28 cellular contexts compared by ENCODE assay signal in the genomic region with DNA sequence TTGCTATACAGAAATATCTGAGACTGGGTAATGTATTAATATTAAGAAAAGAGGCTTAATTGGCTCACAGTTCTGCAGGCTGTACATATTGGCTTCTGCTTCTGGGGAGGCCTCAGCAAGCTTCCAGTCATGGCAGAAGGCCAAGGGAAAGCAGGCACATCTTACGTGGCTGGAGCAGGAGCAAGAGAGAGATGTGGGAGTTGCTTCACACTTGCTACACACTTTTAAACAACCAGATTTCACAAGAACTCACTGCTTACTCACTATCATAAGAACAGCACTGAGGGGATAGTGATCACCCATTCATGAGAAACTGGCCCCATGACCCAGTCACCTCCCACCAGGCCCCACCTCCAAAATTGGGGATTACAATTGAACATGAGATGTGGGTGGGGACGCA.
"Had no signal": no experiment of that assay in that cellular context is flagged by ENCODE, and none has a peak within 500 bp of the region (broad histone marks: within the 10 kb centered on the region; RNA-seq: fewer than 3 reads in every experiment).

No MANE protein-coding gene starts in this region.

- DNase-seq: activated CD4-positive, alpha-beta T cell treated with anti-CD3 and anti-CD28 coated beads for 48 hours; activated CD8-positive, alpha-beta T cell treated with anti-CD3 and anti-CD28 coated beads, Interleukin-2, amount 10 ng/mL, durations not matched to agents 7 days and 5 days; activated gamma-delta T cell; aorta; colonic mucosa; dorsolateral prefrontal cortex; effector memory CD8-positive, alpha-beta T cell; foreskin fibroblast; kidney glomerular epithelial cell; left ventricle myocardium superior; mammary epithelial cell; ovary; right cardiac atrium; stimulated activated CD4-positive, alpha-beta T cell treated with anti-CD3 and anti-CD28 coated beads, Interleukin-4, amount 100 ng/mL, for 24 hours; T-helper 1 cell; T1000; thyroid gland; upper lobe of right lung had no signal

- H3K9me3 Mint-ChIP-seq: activated naive CD4-positive, alpha-beta T cell treated with anti-CD3 and anti-CD28 coated beads, Interleukin-2, amount 50 U/mL, for 24 hours; activated T-helper 1 cell treated with anti-CD3 and anti-CD28 coated beads, Interleukin-12 subunit alpha, Interleukin-12 subunit beta, Interleukin-2, Interleukin-4 antibody, amounts not matched to agents 30 ng/mL and 10 ng/mL and 1 ng/mL, durations not matched to agents 14 hours and 24 hours and 36 hours; brain; central memory CD8-positive, alpha-beta T cell; effector memory CD8-positive, alpha-beta T cell; nephron; stimulated activated naive CD8-positive, alpha-beta T cell treated with anti-CD3 and anti-CD28 coated beads, Interleukin-15, Interleukin-2, amounts not matched to agents 100 ng/mL and 50 ng/mL, for 24 hours had no signal

- H3K27me3 ChIP-seq: colonic mucosa, dorsolateral prefrontal cortex, esophagus muscularis mucosa, neutrophil, ovary, thyroid gland, upper lobe of right lung had no signal

- ATAC-seq: activated CD8-positive, alpha-beta T cell treated with anti-CD3 and anti-CD28 coated beads, Interleukin-2, amount 10 ng/mL, durations not matched to agents 7 days and 5 days; effector memory CD8-positive, alpha-beta T cell; left ventricle myocardium superior; right cardiac atrium; upper lobe of right lung had no signal

- H3K4me3 ChIP-seq: colonic mucosa, dorsolateral prefrontal cortex, esophagus muscularis mucosa, ovary, prostate gland, thyroid gland, upper lobe of right lung had no signal

- H3K36me3 ChIP-seq: colonic mucosa, esophagus muscularis mucosa, neutrophil, ovary, prostate gland, thyroid gland, upper lobe of right lung had no signal

- H3K4me3 Mint-ChIP-seq: activated CD8-positive, alpha-beta T cell treated with anti-CD3 and anti-CD28 coated beads, Interleukin-2, amount 10 ng/mL, durations not matched to agents 7 days and 5 days; activated naive CD4-positive, alpha-beta T cell treated with anti-CD3 and anti-CD28 coated beads, Interleukin-2, amount 50 U/mL, for 24 hours; activated T-helper 1 cell treated with anti-CD3 and anti-CD28 coated beads, Interleukin-12 subunit alpha, Interleukin-12 subunit beta, Interleukin-2, Interleukin-4 antibody, amounts not matched to agents 30 ng/mL and 10 ng/mL and 1 ng/mL, durations not matched to agents 14 hours and 24 hours and 36 hours; brain; central memory CD8-positive, alpha-beta T cell; effector memory CD8-positive, alpha-beta T cell; mesothelial cell of epicardium; nephron; stimulated activated naive CD8-positive, alpha-beta T cell treated with anti-CD3 and anti-CD28 coated beads, Interleukin-15, Interleukin-2, amounts not matched to agents 100 ng/mL and 50 ng/mL, for 24 hours had no signal

- H3K36me3 Mint-ChIP-seq: mesothelial cell of epicardium had no signal

- H3K27ac Mint-ChIP-seq: activated CD8-positive, alpha-beta T cell treated with anti-CD3 and anti-CD28 coated beads, Interleukin-2, amount 10 ng/mL, durations not matched to agents 7 days and 5 days; activated naive CD4-positive, alpha-beta T cell treated with anti-CD3 and anti-CD28 coated beads, Interleukin-2, amount 50 U/mL, for 24 hours; activated T-helper 1 cell treated with anti-CD3 and anti-CD28 coated beads, Interleukin-12 subunit alpha, Interleukin-12 subunit beta, Interleukin-2, Interleukin-4 antibody, amounts not matched to agents 30 ng/mL and 10 ng/mL and 1 ng/mL, durations not matched to agents 14 hours and 24 hours and 36 hours; brain; mesothelial cell of epicardium; nephron; stimulated activated naive CD8-positive, alpha-beta T cell treated with anti-CD3 and anti-CD28 coated beads, Interleukin-15, Interleukin-2, amounts not matched to agents 100 ng/mL and 50 ng/mL, for 24 hours had no signal

- H3K27ac ChIP-seq: colonic mucosa, esophagus muscularis mucosa, neutrophil, ovary, prostate gland, thyroid gland, upper lobe of right lung had no signal

- H3K27me3 Mint-ChIP-seq: activated naive CD4-positive, alpha-beta T cell treated with anti-CD3 and anti-CD28 coated beads, Interleukin-2, amount 50 U/mL, for 24 hours; brain; central memory CD8-positive, alpha-beta T cell; effector memory CD8-positive, alpha-beta T cell; stimulated activated naive CD8-positive, alpha-beta T cell treated with anti-CD3 and anti-CD28 coated beads, Interleukin-15, Interleukin-2, amounts not matched to agents 100 ng/mL and 50 ng/mL, for 24 hours had no signal

- H3K9me3 ChIP-seq: colonic mucosa, esophagus muscularis mucosa, neutrophil, ovary, prostate gland, thyroid gland, upper lobe of right lung had no signal

- H3K4me1 Mint-ChIP-seq: nephron had no signal

- H3K4me1 ChIP-seq: colonic mucosa, prostate gland, thyroid gland, upper lobe of right lung had no signal
